Comparison of ENCODE assay signal across 1 cellular context in the genomic region with DNA sequence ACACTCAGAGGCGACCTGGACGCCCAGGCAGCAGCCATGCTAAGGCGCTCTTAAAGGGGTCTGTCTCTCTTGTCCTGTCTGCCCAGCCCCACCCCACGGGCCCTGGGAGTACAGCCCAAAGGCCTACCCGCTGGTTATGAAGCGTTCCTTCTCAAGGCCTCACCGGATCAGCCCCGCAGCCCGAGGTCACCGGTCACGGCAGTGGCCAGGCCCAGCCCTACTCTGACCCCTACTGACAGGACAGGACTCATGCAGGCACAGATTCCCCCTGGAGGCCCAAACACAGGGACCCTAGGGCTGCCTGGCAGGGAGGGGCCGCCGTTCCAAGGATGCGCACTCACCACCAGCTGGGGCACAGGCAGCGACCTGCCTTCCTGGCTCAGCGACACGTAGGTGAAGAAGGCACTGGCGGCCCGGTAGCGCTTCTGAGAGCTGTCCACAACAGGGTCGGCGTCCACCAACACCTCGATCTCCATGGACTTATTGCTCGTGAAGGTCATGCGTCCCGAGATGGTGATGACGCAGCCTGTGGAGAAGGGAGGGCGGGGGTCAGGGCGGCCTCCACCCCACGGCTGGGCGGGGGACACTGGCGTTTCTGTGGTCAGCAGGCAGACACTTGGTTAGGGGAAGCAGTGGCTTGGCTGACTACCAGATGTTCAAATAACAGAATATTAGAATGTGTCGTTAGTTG.
TF ChIP-seq lines count a peak whose summit lies in the region.

No MANE protein-coding gene starts in this region.

TF ChIP-seq in HepG2, 621 proteins besides CTCF, POLR2A, EP300 and RAD21 (continued from another document and continues in another):
- TF ChIP-seq ZNF891 (CRISPR knock-in tag; IDR thresholded peaks at IDR 0.05), result 0 out of 2 replicates have a peak, but pooled peaks have one; percentile 17
- 0 out of 2 replicates have a peak, but pooled peaks have one; percentile 32 for TF ChIP-seq NR2F2 (IDR thresholded peaks at IDR 0.05; ENCODE audit: borderline replicate concordance, low read depth)
- TF ChIP-seq, protein P1, sequence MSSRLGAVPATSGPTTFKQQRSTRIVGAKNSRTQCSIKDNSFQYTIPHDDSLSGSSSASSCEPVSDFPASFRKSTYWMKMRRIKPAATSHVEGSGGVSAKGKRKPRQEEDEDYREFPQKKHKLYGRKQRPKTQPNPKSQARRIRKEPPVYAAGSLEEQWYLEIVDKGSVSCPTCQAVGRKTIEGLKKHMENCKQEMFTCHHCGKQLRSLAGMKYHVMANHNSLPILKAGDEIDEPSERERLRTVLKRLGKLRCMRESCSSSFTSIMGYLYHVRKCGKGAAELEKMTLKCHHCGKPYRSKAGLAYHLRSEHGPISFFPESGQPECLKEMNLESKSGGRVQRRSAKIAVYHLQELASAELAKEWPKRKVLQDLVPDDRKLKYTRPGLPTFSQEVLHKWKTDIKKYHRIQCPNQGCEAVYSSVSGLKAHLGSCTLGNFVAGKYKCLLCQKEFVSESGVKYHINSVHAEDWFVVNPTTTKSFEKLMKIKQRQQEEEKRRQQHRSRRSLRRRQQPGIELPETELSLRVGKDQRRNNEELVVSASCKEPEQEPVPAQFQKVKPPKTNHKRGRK (CRISPR knock-in tag; IDR thresholded peaks at IDR 0.05), result no peak
- TF ChIP-seq, protein P2, sequence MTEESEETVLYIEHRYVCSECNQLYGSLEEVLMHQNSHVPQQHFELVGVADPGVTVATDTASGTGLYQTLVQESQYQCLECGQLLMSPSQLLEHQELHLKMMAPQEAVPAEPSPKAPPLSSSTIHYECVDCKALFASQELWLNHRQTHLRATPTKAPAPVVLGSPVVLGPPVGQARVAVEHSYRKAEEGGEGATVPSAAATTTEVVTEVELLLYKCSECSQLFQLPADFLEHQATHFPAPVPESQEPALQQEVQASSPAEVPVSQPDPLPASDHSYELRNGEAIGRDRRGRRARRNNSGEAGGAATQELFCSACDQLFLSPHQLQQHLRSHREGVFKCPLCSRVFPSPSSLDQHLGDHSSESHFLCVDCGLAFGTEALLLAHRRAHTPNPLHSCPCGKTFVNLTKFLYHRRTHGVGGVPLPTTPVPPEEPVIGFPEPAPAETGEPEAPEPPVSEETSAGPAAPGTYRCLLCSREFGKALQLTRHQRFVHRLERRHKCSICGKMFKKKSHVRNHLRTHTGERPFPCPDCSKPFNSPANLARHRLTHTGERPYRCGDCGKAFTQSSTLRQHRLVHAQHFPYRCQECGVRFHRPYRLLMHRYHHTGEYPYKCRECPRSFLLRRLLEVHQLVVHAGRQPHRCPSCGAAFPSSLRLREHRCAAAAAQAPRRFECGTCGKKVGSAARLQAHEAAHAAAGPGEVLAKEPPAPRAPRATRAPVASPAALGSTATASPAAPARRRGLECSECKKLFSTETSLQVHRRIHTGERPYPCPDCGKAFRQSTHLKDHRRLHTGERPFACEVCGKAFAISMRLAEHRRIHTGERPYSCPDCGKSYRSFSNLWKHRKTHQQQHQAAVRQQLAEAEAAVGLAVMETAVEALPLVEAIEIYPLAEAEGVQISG (CRISPR knock-in tag; IDR thresholded peaks at IDR 0.05), result 0 out of 2 replicates have a peak, but pooled peaks have one; percentile 46
- TF ChIP-seq NR2F6 (IDR thresholded peaks at IDR 0.05), result peak; percentile 35; the same call in 1 of the 2 replicates
- peak; percentile 79 for TF ChIP-seq NR2F6 (CRISPR knock-in tag; IDR thresholded peaks at IDR 0.05)
- no peak for TF ChIP-seq ZNF17 (CRISPR knock-in tag; IDR thresholded peaks at IDR 0.05)
- peak; percentile 94 for TF ChIP-seq ZNF121 (CRISPR knock-in tag; IDR thresholded peaks at IDR 0.05)
- no peak for TF ChIP-seq SSRP1 (CRISPR knock-in tag; IDR thresholded peaks at IDR 0.05)
- TF ChIP-seq XRCC5 (optimal IDR thresholded peaks at IDR 0.05; ENCODE audit: low read length), result peak; percentile 45
- TF ChIP-seq ZSCAN9 (CRISPR knock-in tag; IDR thresholded peaks at IDR 0.05; ENCODE audit: borderline replicate concordance), result no peak
- TF ChIP-seq HNRNPL (IDR thresholded peaks at IDR 0.05; ENCODE audit: low read depth, low read length), result no peak
- TF ChIP-seq ZNF33A (CRISPR knock-in tag; IDR thresholded peaks at IDR 0.05; ENCODE audit: borderline replicate concordance), result no peak
- TF ChIP-seq ZNF678 (CRISPR knock-in tag; IDR thresholded peaks at IDR 0.05), result no peak
- no peak for TF ChIP-seq TSC22D2 (CRISPR knock-in tag; IDR thresholded peaks at IDR 0.05; ENCODE audit: borderline replicate concordance)
- TF ChIP-seq, protein P3, sequence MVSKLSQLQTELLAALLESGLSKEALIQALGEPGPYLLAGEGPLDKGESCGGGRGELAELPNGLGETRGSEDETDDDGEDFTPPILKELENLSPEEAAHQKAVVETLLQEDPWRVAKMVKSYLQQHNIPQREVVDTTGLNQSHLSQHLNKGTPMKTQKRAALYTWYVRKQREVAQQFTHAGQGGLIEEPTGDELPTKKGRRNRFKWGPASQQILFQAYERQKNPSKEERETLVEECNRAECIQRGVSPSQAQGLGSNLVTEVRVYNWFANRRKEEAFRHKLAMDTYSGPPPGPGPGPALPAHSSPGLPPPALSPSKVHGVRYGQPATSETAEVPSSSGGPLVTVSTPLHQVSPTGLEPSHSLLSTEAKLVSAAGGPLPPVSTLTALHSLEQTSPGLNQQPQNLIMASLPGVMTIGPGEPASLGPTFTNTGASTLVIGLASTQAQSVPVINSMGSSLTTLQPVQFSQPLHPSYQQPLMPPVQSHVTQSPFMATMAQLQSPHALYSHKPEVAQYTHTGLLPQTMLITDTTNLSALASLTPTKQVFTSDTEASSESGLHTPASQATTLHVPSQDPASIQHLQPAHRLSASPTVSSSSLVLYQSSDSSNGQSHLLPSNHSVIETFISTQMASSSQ (IDR thresholded peaks at IDR 0.05; ENCODE audit: low read depth), result no peak
- TF ChIP-seq, protein P3 (CRISPR knock-in tag; IDR thresholded peaks at IDR 0.05; ENCODE audit: borderline replicate concordance), result no peak
- no peak for TF ChIP-seq ZSCAN20 (CRISPR knock-in tag; IDR thresholded peaks at IDR 0.05; ENCODE audit: borderline replicate concordance)
- no peak for TF ChIP-seq STAT5B (CRISPR knock-in tag; IDR thresholded peaks at IDR 0.05)
- TF ChIP-seq ARNT (IDR thresholded peaks at IDR 0.05), result no peak
- TF ChIP-seq, protein P4, sequence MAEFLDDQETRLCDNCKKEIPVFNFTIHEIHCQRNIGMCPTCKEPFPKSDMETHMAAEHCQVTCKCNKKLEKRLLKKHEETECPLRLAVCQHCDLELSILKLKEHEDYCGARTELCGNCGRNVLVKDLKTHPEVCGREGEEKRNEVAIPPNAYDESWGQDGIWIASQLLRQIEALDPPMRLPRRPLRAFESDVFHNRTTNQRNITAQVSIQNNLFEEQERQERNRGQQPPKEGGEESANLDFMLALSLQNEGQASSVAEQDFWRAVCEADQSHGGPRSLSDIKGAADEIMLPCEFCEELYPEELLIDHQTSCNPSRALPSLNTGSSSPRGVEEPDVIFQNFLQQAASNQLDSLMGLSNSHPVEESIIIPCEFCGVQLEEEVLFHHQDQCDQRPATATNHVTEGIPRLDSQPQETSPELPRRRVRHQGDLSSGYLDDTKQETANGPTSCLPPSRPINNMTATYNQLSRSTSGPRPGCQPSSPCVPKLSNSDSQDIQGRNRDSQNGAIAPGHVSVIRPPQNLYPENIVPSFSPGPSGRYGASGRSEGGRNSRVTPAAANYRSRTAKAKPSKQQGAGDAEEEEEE (CRISPR knock-in tag; IDR thresholded peaks at IDR 0.05; ENCODE audit: borderline replicate concordance), result no peak
- no peak for TF ChIP-seq ZC3H13 (CRISPR knock-in tag; IDR thresholded peaks at IDR 0.05)
- no peak for TF ChIP-seq ZNF430 (CRISPR knock-in tag; IDR thresholded peaks at IDR 0.05)
- TF ChIP-seq, protein P5, sequence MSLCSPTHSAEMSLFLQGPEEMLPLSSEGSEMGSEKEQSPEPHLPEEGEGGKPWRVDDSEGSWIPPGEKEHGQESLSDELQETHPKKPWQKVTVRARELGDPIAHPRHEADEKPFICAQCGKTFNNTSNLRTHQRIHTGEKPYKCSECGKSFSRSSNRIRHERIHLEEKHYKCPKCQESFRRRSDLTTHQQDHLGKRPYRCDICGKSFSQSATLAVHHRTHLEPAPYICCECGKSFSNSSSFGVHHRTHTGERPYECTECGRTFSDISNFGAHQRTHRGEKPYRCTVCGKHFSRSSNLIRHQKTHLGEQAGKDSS (CRISPR knock-in tag; IDR thresholded peaks at IDR 0.05; ENCODE audit: borderline replicate concordance, low read depth), result no peak
- no peak for TF ChIP-seq ZBTB7B (CRISPR knock-in tag; IDR thresholded peaks at IDR 0.05)
- no peak for TF ChIP-seq ZNF446 (CRISPR knock-in tag; IDR thresholded peaks at IDR 0.05)
- TF ChIP-seq, protein P6, sequence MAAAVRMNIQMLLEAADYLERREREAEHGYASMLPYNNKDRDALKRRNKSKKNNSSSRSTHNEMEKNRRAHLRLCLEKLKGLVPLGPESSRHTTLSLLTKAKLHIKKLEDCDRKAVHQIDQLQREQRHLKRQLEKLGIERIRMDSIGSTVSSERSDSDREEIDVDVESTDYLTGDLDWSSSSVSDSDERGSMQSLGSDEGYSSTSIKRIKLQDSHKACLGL (CRISPR knock-in tag; IDR thresholded peaks at IDR 0.05), result no peak
- TF ChIP-seq, protein P7, sequence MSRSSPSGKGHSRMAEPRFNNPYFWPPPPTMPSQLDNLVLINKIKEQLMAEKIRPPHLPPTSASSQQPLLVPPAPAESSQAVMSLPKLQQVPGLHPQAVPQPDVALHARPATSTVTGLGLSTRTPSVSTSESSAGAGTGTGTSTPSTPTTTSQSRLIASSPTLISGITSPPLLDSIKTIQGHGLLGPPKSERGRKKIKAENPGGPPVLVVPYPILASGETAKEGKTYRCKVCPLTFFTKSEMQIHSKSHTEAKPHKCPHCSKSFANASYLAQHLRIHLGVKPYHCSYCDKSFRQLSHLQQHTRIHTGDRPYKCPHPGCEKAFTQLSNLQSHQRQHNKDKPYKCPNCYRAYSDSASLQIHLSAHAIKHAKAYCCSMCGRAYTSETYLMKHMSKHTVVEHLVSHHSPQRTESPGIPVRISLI (CRISPR knock-in tag; IDR thresholded peaks at IDR 0.05; ENCODE audit: borderline replicate concordance), result no peak
- TF ChIP-seq, protein P8, sequence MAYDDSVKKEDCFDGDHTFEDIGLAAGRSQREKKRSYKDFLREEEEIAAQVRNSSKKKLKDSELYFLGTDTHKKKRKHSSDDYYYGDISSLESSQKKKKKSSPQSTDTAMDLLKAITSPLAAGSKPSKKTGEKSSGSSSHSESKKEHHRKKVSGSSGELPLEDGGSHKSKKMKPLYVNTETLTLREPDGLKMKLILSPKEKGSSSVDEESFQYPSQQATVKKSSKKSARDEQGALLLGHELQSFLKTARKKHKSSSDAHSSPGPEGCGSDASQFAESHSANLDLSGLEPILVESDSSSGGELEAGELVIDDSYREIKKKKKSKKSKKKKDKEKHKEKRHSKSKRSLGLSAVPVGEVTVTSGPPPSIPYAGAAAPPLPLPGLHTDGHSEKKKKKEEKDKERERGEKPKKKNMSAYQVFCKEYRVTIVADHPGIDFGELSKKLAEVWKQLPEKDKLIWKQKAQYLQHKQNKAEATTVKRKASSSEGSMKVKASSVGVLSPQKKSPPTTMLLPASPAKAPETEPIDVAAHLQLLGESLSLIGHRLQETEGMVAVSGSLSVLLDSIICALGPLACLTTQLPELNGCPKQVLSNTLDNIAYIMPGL (CRISPR knock-in tag; IDR thresholded peaks at IDR 0.05; ENCODE audit: borderline replicate concordance in 1 of 2, low read depth in 1 of 2), result peak in 1 of 2 experiments; percentile 49; a peak in 1 of 4 replicates
- no peak for TF ChIP-seq FLYWCH1 (CRISPR knock-in tag; IDR thresholded peaks at IDR 0.05)
- TF ChIP-seq MEIS1 (CRISPR knock-in tag; IDR thresholded peaks at IDR 0.05; ENCODE audit: borderline replicate concordance), result no peak
- no peak for TF ChIP-seq RXRA (CRISPR knock-in tag; IDR thresholded peaks at IDR 0.05)
- no peak for TF ChIP-seq ZNF652 (CRISPR knock-in tag; IDR thresholded peaks at IDR 0.05; ENCODE audit: borderline replicate concordance, low read depth)
- no peak for TF ChIP-seq IRF2 (CRISPR knock-in tag; IDR thresholded peaks at IDR 0.05)
- no peak for TF ChIP-seq ZNF792 (CRISPR knock-in tag; IDR thresholded peaks at IDR 0.05)
- no peak for TF ChIP-seq FOXA1 (IDR thresholded peaks at IDR 0.05)
- no peak for TF ChIP-seq FOXA1 (CRISPR knock-in tag; IDR thresholded peaks at IDR 0.05)
- TF ChIP-seq, protein P9, sequence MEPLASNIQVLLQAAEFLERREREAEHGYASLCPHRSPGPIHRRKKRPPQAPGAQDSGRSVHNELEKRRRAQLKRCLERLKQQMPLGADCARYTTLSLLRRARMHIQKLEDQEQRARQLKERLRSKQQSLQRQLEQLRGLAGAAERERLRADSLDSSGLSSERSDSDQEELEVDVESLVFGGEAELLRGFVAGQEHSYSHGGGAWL (CRISPR knock-in tag; IDR thresholded peaks at IDR 0.05), result no peak
- no peak for TF ChIP-seq ZFYVE20 (CRISPR knock-in tag; IDR thresholded peaks at IDR 0.05; ENCODE audit: borderline replicate concordance, low read depth)
- no peak for TF ChIP-seq ZNF326 (CRISPR knock-in tag; IDR thresholded peaks at IDR 0.05; ENCODE audit: borderline replicate concordance)
- TF ChIP-seq FOXO1 (CRISPR knock-in tag; IDR thresholded peaks at IDR 0.05), result no peak
- TF ChIP-seq ZNF572 (CRISPR knock-in tag; IDR thresholded peaks at IDR 0.05), result no peak
- TF ChIP-seq HOXD1 (CRISPR knock-in tag; IDR thresholded peaks at IDR 0.05), result no peak
- no peak for TF ChIP-seq TMF1 (CRISPR knock-in tag; IDR thresholded peaks at IDR 0.05; ENCODE audit: low read depth)
- TF ChIP-seq, protein P10, sequence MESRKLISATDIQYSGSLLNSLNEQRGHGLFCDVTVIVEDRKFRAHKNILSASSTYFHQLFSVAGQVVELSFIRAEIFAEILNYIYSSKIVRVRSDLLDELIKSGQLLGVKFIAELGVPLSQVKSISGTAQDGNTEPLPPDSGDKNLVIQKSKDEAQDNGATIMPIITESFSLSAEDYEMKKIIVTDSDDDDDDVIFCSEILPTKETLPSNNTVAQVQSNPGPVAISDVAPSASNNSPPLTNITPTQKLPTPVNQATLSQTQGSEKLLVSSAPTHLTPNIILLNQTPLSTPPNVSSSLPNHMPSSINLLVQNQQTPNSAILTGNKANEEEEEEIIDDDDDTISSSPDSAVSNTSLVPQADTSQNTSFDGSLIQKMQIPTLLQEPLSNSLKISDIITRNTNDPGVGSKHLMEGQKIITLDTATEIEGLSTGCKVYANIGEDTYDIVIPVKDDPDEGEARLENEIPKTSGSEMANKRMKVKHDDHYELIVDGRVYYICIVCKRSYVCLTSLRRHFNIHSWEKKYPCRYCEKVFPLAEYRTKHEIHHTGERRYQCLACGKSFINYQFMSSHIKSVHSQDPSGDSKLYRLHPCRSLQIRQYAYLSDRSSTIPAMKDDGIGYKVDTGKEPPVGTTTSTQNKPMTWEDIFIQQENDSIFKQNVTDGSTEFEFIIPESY (CRISPR knock-in tag; IDR thresholded peaks at IDR 0.05), result peak; percentile 90
- TF ChIP-seq KDM6A (CRISPR knock-in tag; IDR thresholded peaks at IDR 0.05; ENCODE audit: low read depth), result no peak
